In the genomic region with DNA sequence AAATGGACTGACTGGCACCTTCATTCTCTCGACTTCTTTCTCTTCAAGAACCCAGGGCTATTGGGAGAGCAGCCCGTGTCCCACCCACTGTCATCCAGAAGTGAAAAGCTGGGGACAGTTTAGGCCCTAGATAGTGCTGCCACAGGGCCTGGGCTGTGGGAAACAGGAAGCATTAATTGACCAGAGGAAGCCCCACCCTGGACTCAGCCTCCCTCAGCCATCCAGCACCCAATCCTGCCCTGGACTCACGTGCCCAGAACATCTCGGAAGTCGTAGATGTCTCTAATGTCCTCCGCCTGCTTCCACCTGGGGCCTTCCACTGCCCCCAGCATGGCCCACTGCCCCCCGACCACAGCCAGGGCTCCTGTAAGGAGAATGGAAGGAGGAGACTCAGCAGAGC, we compare ENCODE assay signal across 20 cellular contexts. TPM values are rescaled to one million over a fixed set of nuclear protein-coding genes. Genes with fewer than 3 reads are reported as not detected.
A peak's percentile ranks its signal among the peaks of the same experiment; 100 is the strongest.
DNase-seq lines count a peak whose midpoint lies in the region; ATAC-seq and TF ChIP-seq lines count a peak whose summit lies in the region.
"Had no signal": no experiment of that assay in that cellular context is flagged by ENCODE, and none has a peak within 500 bp of the region (broad histone marks: within the 10 kb centered on the region; RNA-seq: fewer than 3 reads in every experiment).

No MANE protein-coding gene starts in this region.

- DNase-seq in RWPE1 (ENCODE audit: low spot score) (no peak), dermis blood vessel endothelial cell (peak; percentile 19), natural killer cell (no peak), ecto neural progenitor cell (ENCODE audit: low spot score) (no peak), aorta (no peak), ovary (no peak), A172 (ENCODE audit: low spot score) (no peak)
- DNase-seq: AML-193; DMS 273 treated with DMSO at 0.1 percent for 48 hours; H9; kidney; mucosa of descending colon; NCI-H2107; NCI-H526 treated with DMSO at 0.1 percent for 48 hours; pancreas; stimulated activated naive CD8-positive, alpha-beta T cell treated with anti-CD3 and anti-CD28 coated beads, Interleukin-15, Interleukin-2, amounts not matched to agents 100 U/mL and 50 U/mL, for 24 hours had no signal

- 62 to 70% methylated on average over 7 of the region's 7 CpGs for WGBS in aorta, 2 donors
- WGBS in ovary, 3 donors, result 59 to 66% (median 65%) methylated on average over 7 of the region's 7 CpGs

- intact Hi-C loops in natural killer cell (cut with micrococcal nuclease), result no loop called here
- intact Hi-C loops in aorta (cut with DNase I), result no loop called here
- intact Hi-C loops in ovary (cut with DNase I), result no loop called here

- H3K27ac Mint-ChIP-seq in natural killer cell, result peak overlapping the region; percentile 3 to 84
- H3K27ac Mint-ChIP-seq: H9 had no signal

- H3K4me3 Mint-ChIP-seq in natural killer cell, result peak overlapping the region; percentile 50
- H3K4me3 Mint-ChIP-seq: H9 had no signal

- ATAC-seq in natural killer cell (no peak), aorta (ENCODE audit: low FRiP score) (no peak)
- ATAC-seq: activated CD4-positive, CD25-positive, alpha-beta regulatory T cell treated with anti-CD3 and anti-CD28 coated beads, Interleukin-2, amount 50 U/mL, for 24 hours; mucosa of descending colon; Panc1; pancreas; stimulated activated naive CD8-positive, alpha-beta T cell treated with anti-CD3 and anti-CD28 coated beads, Interleukin-15, Interleukin-2, amounts not matched to agents 100 U/mL and 50 U/mL, for 24 hours had no signal

- H3K4me1 ChIP-seq in aorta (ENCODE audit: control insufficient read depth in 1 of 2, insufficient read depth in 2 of 2, low read length in 2 of 2) (peaks cover 2 to 4% of the 10 kb centered on the region in 2 donors), ovary (ENCODE audit: insufficient read depth) (peaks cover 6% of the 10 kb centered on the region)

- H3K9me3 ChIP-seq in aorta (ENCODE audit: control insufficient read depth, low read length) (no peaks in the 10 kb centered on the region), ovary (no peaks in the 10 kb centered on the region)
- H3K9me3 ChIP-seq: adrenal gland, mucosa of descending colon, pancreas had no signal

- no peak for TF ChIP-seq EP300 in ovary (IDR thresholded peaks at IDR 0.05)

- H3K4me1 Mint-ChIP-seq in natural killer cell, result peaks cover 33 to 49% of the 10 kb centered on the region in 2 donors

- CTCF ChIA-PET in RWPE1 (lab: Yijun Ruan, JAX), result no interaction called here

- no peaks in the 10 kb centered on the region for H3K9me3 Mint-ChIP-seq in natural killer cell
- H3K9me3 Mint-ChIP-seq: H9 had no signal

- H3K36me3 ChIP-seq in aorta (ENCODE audit: control insufficient read depth in 1 of 2, insufficient read depth in 2 of 2, low read length in 1 of 2) (peaks cover 0 to 2% of the 10 kb centered on the region in 2 donors), ovary (no peaks in the 10 kb centered on the region)
- H3K36me3 ChIP-seq: pancreas had no signal

- H3K27ac ChIP-seq in 22Rv1 (peak overlapping the region; percentile 23; the same call in 1 of the 2 replicates), RWPE1 (peak overlapping the region; percentile 82), aorta (ENCODE audit: low read depth in 1 of 2, low read length in 2 of 2) (no peak overlapping the region), ovary (no peak overlapping the region)
- H3K27ac ChIP-seq: pancreas had no signal

- H3K36me3 Mint-ChIP-seq in natural killer cell, result no peaks in the 10 kb centered on the region

- H3K27me3 Mint-ChIP-seq in natural killer cell (ENCODE audit: low read depth in 2 of 2), result no peaks in the 10 kb centered on the region

- H3K27me3 ChIP-seq in aorta (ENCODE audit: control insufficient read depth in 1 of 2, insufficient read depth in 2 of 2, low read length in 1 of 2), result no peaks in the 10 kb centered on the region
- H3K27me3 ChIP-seq in ovary, result no peaks in the 10 kb centered on the region
- H3K27me3 ChIP-seq: adrenal gland, pancreas had no signal

- no peak overlapping the region for H3K4me3 ChIP-seq in aorta (ENCODE audit: low read length in 2 of 2)
- no peak overlapping the region for H3K4me3 ChIP-seq in ovary
- H3K4me3 ChIP-seq: mucosa of descending colon, pancreas had no signal

- POLR2A ChIA-PET in RWPE1 (lab: Yijun Ruan, JAX; ENCODE audit: low non-redundant PET), result no interaction called here

- TF ChIP-seq CTCF in 22Rv1 (IDR thresholded peaks at IDR 0.05) (no peak), RWPE1 (conservative IDR thresholded peaks at IDR 0.05; ENCODE audit: low read depth) (no peak), natural killer cell (IDR thresholded peaks at IDR 0.05) (no peak), ovary (IDR thresholded peaks at IDR 0.05) (no peak)

- TF ChIP-seq POLR2A in ovary (IDR thresholded peaks at IDR 0.05), result no peak

RNA-seq across cellular contexts. Expression of gene CAMK1, which starts 2.3 kb away (rescaled TPM):
- total RNA-seq in dermis blood vessel endothelial cell, result 34.7 and 40.3 TPM in 2 replicates
- total RNA-seq in natural killer cell, result 10 to 100 TPM in 1 of 3 donors, 1 to 10 TPM in 2; 7.4 to 20.4 (median 8.7) TPM
- 10 to 100 TPM; 31.4 to 40.2 TPM for total RNA-seq in aorta
- 10 to 100 TPM; 24.7 to 58.0 TPM for polyA plus RNA-seq in aorta
- total RNA-seq in ovary, result 10 to 100 TPM; 38.4 to 67.3 (median 48.4) TPM
- polyA plus RNA-seq in ovary, result 10 to 100 TPM; 34.8 to 38.7 TPM
- total RNA-seq in A172 (2014; rRNA removed; shearing (Covaris generic)), result 78.3 and 82.6 TPM in 2 replicates

RNA-seq across cellular contexts. Expression of gene OGG1, which starts 17.7 kb away (rescaled TPM):
- 15.5 and 16.6 TPM in 2 replicates for total RNA-seq in dermis blood vessel endothelial cell
- total RNA-seq in natural killer cell, result 10 to 100 TPM; 33.4 to 52.1 (median 34.7) TPM
- total RNA-seq in aorta, result 10 to 100 TPM; 25.8 to 32.6 TPM
- 10 to 100 TPM; 15.7 to 25.9 TPM for polyA plus RNA-seq in aorta
- 10 to 100 TPM; 16.8 to 54.3 (median 31.5) TPM for total RNA-seq in ovary
- polyA plus RNA-seq in ovary, result 10 to 100 TPM; 28.1 to 28.9 TPM
- total RNA-seq in A172 (2014; rRNA removed; shearing (Covaris generic)), result 27.5 and 37.9 TPM in 2 replicates

RNA-seq across cellular contexts. Expression of gene TADA3, which starts 24.9 kb away (rescaled TPM):
- total RNA-seq in dermis blood vessel endothelial cell (39.5 and 60.6 TPM in 2 replicates), natural killer cell (10 to 100 TPM; 59.2 to 73.7 (median 69.2) TPM), aorta (10 to 100 TPM; 44.9 to 48.3 TPM), ovary (10 to 100 TPM; 49.4 to 77.9 (median 67.4) TPM)
- polyA plus RNA-seq in aorta (10 to 100 TPM; 50.4 to 52.0 TPM), ovary (10 to 100 TPM; 45.5 to 49.5 TPM)
- 150 and 167 TPM in 2 replicates for total RNA-seq in A172 (2014; rRNA removed; shearing (Covaris generic))

RNA-seq across cellular contexts. Expression of gene ARPC4, which starts 25.5 kb away (rescaled TPM):
- total RNA-seq in dermis blood vessel endothelial cell, result 210 and 309 TPM in 2 replicates
- 100 to 1,000 TPM; 282 to 288 (median 285) TPM for total RNA-seq in natural killer cell
- 100 to 1,000 TPM; 126 to 165 TPM for total RNA-seq in aorta
- polyA plus RNA-seq in aorta, result 100 to 1,000 TPM in 1 of 2 donors, 10 to 100 TPM in 1; 98.4 to 165 TPM
- 100 to 1,000 TPM in 3 of 7 donors, 10 to 100 TPM in 4; 58.3 to 123 (median 85.1) TPM for total RNA-seq in ovary
- 100 to 1,000 TPM in 1 of 2 donors, 10 to 100 TPM in 1; 75.2 to 189 TPM for polyA plus RNA-seq in ovary
- total RNA-seq in A172 (2014; rRNA removed; shearing (Covaris generic)), result 196 and 274 TPM in 2 replicates

RNA-seq across cellular contexts. Expression of gene BRPF1, which starts 35.9 kb away (rescaled TPM):
- total RNA-seq in dermis blood vessel endothelial cell, result 24.8 and 29.3 TPM in 2 replicates
- 10 to 100 TPM; 45.1 to 72.1 (median 66.5) TPM for total RNA-seq in natural killer cell
- 10 to 100 TPM; 16.6 to 17.6 TPM for total RNA-seq in aorta
- polyA plus RNA-seq in aorta, result 1 to 10 TPM; 4.1 to 6.6 TPM
- total RNA-seq in ovary, result 10 to 100 TPM; 11.7 to 26.4 (median 23.1) TPM
- 10 to 100 TPM in 1 of 2 donors, 1 to 10 TPM in 1; 7.2 to 12.1 TPM for polyA plus RNA-seq in ovary
- total RNA-seq in A172 (2014; rRNA removed; shearing (Covaris generic)), result 13.8 and 18.4 TPM in 2 replicates

Comparison
In these comparisons a context has a peak if more than half of its experiments do, and no peak if none do; other contexts are left out.
1. H3K27ac ChIP-seq: peak in 22Rv1 (single experiment) and RWPE1 (single experiment); none in aorta (0 of 2) and ovary (0 of 2).